Comparison of ENCODE assay signal across 19 cellular contexts in genomic region chr15:29138260-29138659, GRCh38.
A peak's percentile ranks its signal among the peaks of the same experiment; 100 is the strongest.
DNase-seq lines count a peak whose midpoint lies in the region; ATAC-seq, FAIRE-seq and TF ChIP-seq lines count a peak whose summit lies in the region.
"Had no signal": no experiment of that assay in that cellular context is flagged by ENCODE, and none has a peak within 500 bp of the region (broad histone marks: within the 10 kb centered on the region; RNA-seq: fewer than 3 reads in every experiment).

No MANE protein-coding gene starts in this region.

- H2BK120ac ChIP-seq in neuronal stem cell (ENCODE audit: low read depth, low read length): no peak overlapping the region

- no peak overlapping the region for H2AFZ ChIP-seq in neuronal stem cell (ENCODE audit: low read length)
- H2AFZ ChIP-seq: GM23338 had no signal

- no peaks in the 10 kb centered on the region for H3K79me1 ChIP-seq in neuronal stem cell (ENCODE audit: low read depth, low read length)

- H3K4me2 ChIP-seq in neuronal stem cell (ENCODE audit: insufficient read depth, low read length, poor library complexity, severe bottlenecking): no peak overlapping the region
- H3K4me2 ChIP-seq: GM23338, KMS-11 had no signal

- H3K27ac ChIP-seq in neuronal stem cell (replicated peaks; ENCODE audit: low read length): no peak overlapping the region
- H3K27ac ChIP-seq: KMS-11 had no signal

- peak; percentile 4 for DNase-seq in D341Med (ENCODE audit: low spot score)
- no peak for DNase-seq in HTR-8/SVneo (ENCODE audit: insufficient read length, low spot score)
- no peak for DNase-seq in endothelial cell (ENCODE audit: low spot score)
- no peak for DNase-seq in neuronal stem cell (ENCODE audit: low spot score)
- DNase-seq in cerebellar nuclear complex (lab: John Stamatoyannopoulos, UW): no peak
- DNase-seq in GM13976 (ENCODE audit: low spot score): no peak
- DNase-seq: DMS53, MM.1S, NCI-H2029, NCI-H446 treated with DMSO at 0.1 percent for 48 hours, NCI-H526, RPMI8226, SHP77 treated with DMSO at 0.1 percent for 48 hours had no signal

- peak overlapping the region; percentile 47 for H2AK5ac ChIP-seq in neuronal stem cell (ENCODE audit: low read depth, low read length)

- ATAC-seq in HG02798 (IDR thresholded peaks at IDR 0.05; ENCODE audit: poor library complexity, unreplicated experiment) (no peak), GM19324 (IDR thresholded peaks at IDR 0.05; ENCODE audit: low FRiP score, unreplicated experiment) (no peak)
- ATAC-seq: GM23338, HCT116 had no signal

- H4K8ac ChIP-seq in neuronal stem cell (ENCODE audit: low read depth, low read length): no peak overlapping the region

- no CpG with 5 or more reads among the region's 6 CpGs for WGBS in neuronal stem cell (ENCODE audit: extremely low coverage in 2 of 2, insufficient read length in 2 of 2, insufficient replicate concordance in 1 of 2), 2 donors

- H3K4me3 ChIP-seq in neuronal stem cell (ENCODE audit: low read length in 2 of 2): no peak overlapping the region
- H3K4me3 ChIP-seq: GM23338 had no signal

- H3K9me3 ChIP-seq in neuronal stem cell (replicated peaks in 1 of 2; ENCODE audit: control insufficient read depth in 2 of 2, insufficient read depth in 1 of 2, low read depth in 1 of 2, low read length in 2 of 2): no peaks in the 10 kb centered on the region

- H3K27ac Mint-ChIP-seq in endothelial cell (ENCODE audit: unreplicated experiment): peak overlapping the region; percentile 40
- H3K27ac Mint-ChIP-seq: GM23338, IgD-negative memory B cell had no signal

- H3K36me3 ChIP-seq in neuronal stem cell (replicated peaks in 1 of 2; ENCODE audit: control insufficient read depth in 2 of 2, insufficient read depth in 2 of 2, low read length in 2 of 2): no peaks in the 10 kb centered on the region

- in situ Hi-C loops in GM13976 (cut with MboI; ENCODE audit: low sequenced_read_pairs, unreplicated experiment): no loop called here

- peak overlapping the region; percentile 26 for H3K9ac ChIP-seq in neuronal stem cell (ENCODE audit: low read depth, low read length, poor library complexity)
- H3K9ac ChIP-seq: KMS-11 had no signal

- no peak for TF ChIP-seq CTCF in endothelial cell (IDR thresholded peaks at IDR 0.05; ENCODE audit: unreplicated experiment)
- TF ChIP-seq CTCF in GM13976 (IDR thresholded peaks at IDR 0.05; ENCODE audit: borderline replicate concordance, control extremely low read depth, extremely low read depth, insufficient read depth, missing control alignments): no peak

- peaks cover 31% of the 10 kb centered on the region for H3K4me1 Mint-ChIP-seq in endothelial cell (ENCODE audit: unreplicated experiment)

- no peak overlapping the region for H2BK5ac ChIP-seq in neuronal stem cell (ENCODE audit: low read length)

- peak overlapping the region; percentile 46 for H3K4ac ChIP-seq in neuronal stem cell (ENCODE audit: low read length)

- H3K14ac ChIP-seq in neuronal stem cell (ENCODE audit: low read length): peak overlapping the region; percentile 9

- no peak overlapping the region for H2BK15ac ChIP-seq in neuronal stem cell (ENCODE audit: low read length)

- peaks cover 19% of the 10 kb centered on the region for H3K27me3 Mint-ChIP-seq in endothelial cell (ENCODE audit: unreplicated experiment)

- H4K91ac ChIP-seq in neuronal stem cell (ENCODE audit: low read depth, low read length, poor library complexity): peak overlapping the region; percentile 11

- H3K4me1 ChIP-seq in neuronal stem cell (ENCODE audit: control insufficient read depth in 2 of 2, insufficient read depth in 1 of 2, low read depth in 1 of 2, low read length in 2 of 2): peaks cover 2 to 9% of the 10 kb centered on the region in 2 donors

- peak overlapping the region; percentile 63 for H3K4me3 Mint-ChIP-seq in endothelial cell (ENCODE audit: unreplicated experiment)
- H3K4me3 Mint-ChIP-seq: GM23338 had no signal

- no peak overlapping the region for H2BK12ac ChIP-seq in neuronal stem cell (ENCODE audit: low read length)

- no peaks in the 10 kb centered on the region for H3K9me3 Mint-ChIP-seq in endothelial cell (ENCODE audit: unreplicated experiment)
- H3K9me3 Mint-ChIP-seq: GM23338 had no signal

- peaks cover 12% of the 10 kb centered on the region for H3K36me3 Mint-ChIP-seq in endothelial cell (ENCODE audit: low read depth, unreplicated experiment)
- H3K36me3 Mint-ChIP-seq: IgD-negative memory B cell had no signal

- H3K27me3 ChIP-seq in neuronal stem cell (ENCODE audit: control insufficient read depth in 3 of 3, insufficient read depth in 3 of 3, low read depth in 1 of 3, low read length in 3 of 3): peaks cover 0 to 11% (median 0%) of the 10 kb centered on the region in 3 experiments

- FAIRE-seq in HTR-8/SVneo (lab: Jason Lieb, UNC): peak; percentile 83

- no peak overlapping the region for H3K23ac ChIP-seq in neuronal stem cell (ENCODE audit: low read depth, low read length, poor library complexity)

- H3K18ac ChIP-seq in neuronal stem cell (ENCODE audit: low read length): no peak overlapping the region
